In the genomic region with DNA sequence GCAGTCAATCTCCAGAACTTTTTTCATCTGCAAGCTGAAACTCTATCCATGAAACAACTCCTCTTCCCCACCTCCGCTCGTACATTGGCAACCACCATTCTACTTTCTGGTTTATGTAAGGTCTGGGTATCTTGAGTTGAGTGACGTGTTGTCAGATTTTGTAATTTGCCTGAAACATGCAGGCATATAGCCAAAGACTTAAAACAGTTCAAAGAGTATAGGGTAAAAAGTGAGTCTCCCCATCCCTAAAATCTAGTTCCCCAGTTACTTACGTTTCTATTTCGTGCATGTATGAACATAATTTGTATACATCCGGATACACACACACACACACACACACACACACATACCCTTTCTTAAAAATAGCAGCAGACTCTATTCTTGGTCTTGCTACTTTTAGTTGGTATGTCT, we compare ENCODE assay signal across 8 cellular contexts. TPM values are rescaled to one million over a fixed set of nuclear protein-coding genes. Genes with fewer than 3 reads are reported as not detected.
DNase-seq lines count a peak whose midpoint lies in the region; ATAC-seq and TF ChIP-seq lines count a peak whose summit lies in the region.

No MANE protein-coding gene starts in this region.

- H3K9me3 ChIP-seq in esophagus muscularis mucosa (no peaks in the 10 kb centered on the region), neutrophil (no peaks in the 10 kb centered on the region)

- TF ChIP-seq CTCF in esophagus muscularis mucosa (IDR thresholded peaks at IDR 0.05) (no peak), neutrophil (IDR thresholded peaks at IDR 0.05) (no peak)

- no peaks in the 10 kb centered on the region for H3K27me3 ChIP-seq in esophagus muscularis mucosa
- H3K27me3 ChIP-seq in neutrophil = no peaks in the 10 kb centered on the region

- no peak for TF ChIP-seq EP300 in esophagus muscularis mucosa (IDR thresholded peaks at IDR 0.05)

- TF ChIP-seq POLR2A in esophagus muscularis mucosa (IDR thresholded peaks at IDR 0.05; ENCODE audit: low read depth) = no peak

- intact Hi-C loops in esophagus muscularis mucosa (cut with DNase I) = no loop called here
- intact Hi-C loops in left colon (cut with DNase I, micrococcal nuclease) = loop anchor here in 1 of 2 donors (5.0 kb wide), 1 partner anchor 48 kb away; the partner anchor contains the start of gene PTBP3

- H3K4me1 ChIP-seq in esophagus muscularis mucosa (peaks cover 45 to 70% (median 65%) of the 10 kb centered on the region in 4 donors), neutrophil (ENCODE audit: control insufficient read depth in 1 of 2, insufficient read depth in 1 of 2, low read depth in 1 of 2, low read length in 1 of 2) (peaks cover 70 to 72% of the 10 kb centered on the region in 2 experiments)

- WGBS in esophagus muscularis mucosa = 40% methylated on average over 6 of the region's 6 CpGs

- peak; percentile 10 for DNase-seq in stimulated activated CD4-positive, alpha-beta T cell treated with anti-CD3 and anti-CD28 coated beads, Interleukin-15, amount 100 ng/mL, for 24 hours
- DNase-seq in stimulated activated CD4-positive, alpha-beta T cell treated with anti-CD3 and anti-CD28 coated beads, Interleukin-12 subunit alpha, Interleukin-12 subunit beta, amount 100 ng/mL, for 4 hours = no peak
- DNase-seq in SW480 (ENCODE audit: low spot score) = peak; percentile 43
- no peak for DNase-seq in esophagus muscularis mucosa (ENCODE audit: extremely low spot score)
- DNase-seq in left colon = no peak
- no peak for DNase-seq in inferior parietal cortex (ENCODE audit: extremely low spot score)
- DNase-seq in mesenteric fat pad (ENCODE audit: low spot score) = no peak

- H3K27ac ChIP-seq in esophagus muscularis mucosa (replicated peaks in 1 of 4) = peak overlapping the region; percentile 95 to 99 (median 98)
- H3K27ac ChIP-seq in neutrophil = peak overlapping the region; percentile 94

- peak overlapping the region; percentile 65 to 99 (median 84) for H3K4me3 ChIP-seq in esophagus muscularis mucosa
- H3K4me3 ChIP-seq in neutrophil (ENCODE audit: low read depth in 1 of 2, low read length in 1 of 2) = peak overlapping the region; percentile 83 to 91

- no peaks in the 10 kb centered on the region for H3K36me3 ChIP-seq in esophagus muscularis mucosa
- no peaks in the 10 kb centered on the region for H3K36me3 ChIP-seq in neutrophil

- ATAC-seq in left colon = no peak

RNA-seq across cellular contexts. Expression of gene HSDL2, which starts 0.9 kb away (rescaled TPM):
- total RNA-seq in esophagus muscularis mucosa = 10 to 100 TPM; 34.3 to 73.1 (median 50.0) TPM
- total RNA-seq in left colon = 10 to 100 TPM; 41.1 to 54.4 TPM
- total RNA-seq in mesenteric fat pad = 90.0 TPM

RNA-seq across cellular contexts. Expression of gene PTBP3, which starts 47.4 kb away (rescaled TPM):
- total RNA-seq in esophagus muscularis mucosa (10 to 100 TPM; 19.9 to 31.1 (median 25.5) TPM), left colon (100 to 1,000 TPM; 117 to 126 TPM), mesenteric fat pad (53.6 TPM)

Comparison
In these comparisons a context has a peak if more than half of its experiments do, and no peak if none do; other contexts are left out.
1. DNase-seq: peak in stimulated activated CD4-positive, alpha-beta T cell treated with anti-CD3 and anti-CD28 coated beads, Interleukin-15, amount 100 ng/mL, for 24 hours (single experiment) and SW480 (single experiment); none in stimulated activated CD4-positive, alpha-beta T cell treated with anti-CD3 and anti-CD28 coated beads, Interleukin-12 subunit alpha, Interleukin-12 subunit beta, amount 100 ng/mL, for 4 hours (single experiment), esophagus muscularis mucosa (single experiment), left colon (0 of 2), inferior parietal cortex (single experiment) and mesenteric fat pad (single experiment).